ENCODE assay signal across 18 cellular contexts in the genomic region with DNA sequence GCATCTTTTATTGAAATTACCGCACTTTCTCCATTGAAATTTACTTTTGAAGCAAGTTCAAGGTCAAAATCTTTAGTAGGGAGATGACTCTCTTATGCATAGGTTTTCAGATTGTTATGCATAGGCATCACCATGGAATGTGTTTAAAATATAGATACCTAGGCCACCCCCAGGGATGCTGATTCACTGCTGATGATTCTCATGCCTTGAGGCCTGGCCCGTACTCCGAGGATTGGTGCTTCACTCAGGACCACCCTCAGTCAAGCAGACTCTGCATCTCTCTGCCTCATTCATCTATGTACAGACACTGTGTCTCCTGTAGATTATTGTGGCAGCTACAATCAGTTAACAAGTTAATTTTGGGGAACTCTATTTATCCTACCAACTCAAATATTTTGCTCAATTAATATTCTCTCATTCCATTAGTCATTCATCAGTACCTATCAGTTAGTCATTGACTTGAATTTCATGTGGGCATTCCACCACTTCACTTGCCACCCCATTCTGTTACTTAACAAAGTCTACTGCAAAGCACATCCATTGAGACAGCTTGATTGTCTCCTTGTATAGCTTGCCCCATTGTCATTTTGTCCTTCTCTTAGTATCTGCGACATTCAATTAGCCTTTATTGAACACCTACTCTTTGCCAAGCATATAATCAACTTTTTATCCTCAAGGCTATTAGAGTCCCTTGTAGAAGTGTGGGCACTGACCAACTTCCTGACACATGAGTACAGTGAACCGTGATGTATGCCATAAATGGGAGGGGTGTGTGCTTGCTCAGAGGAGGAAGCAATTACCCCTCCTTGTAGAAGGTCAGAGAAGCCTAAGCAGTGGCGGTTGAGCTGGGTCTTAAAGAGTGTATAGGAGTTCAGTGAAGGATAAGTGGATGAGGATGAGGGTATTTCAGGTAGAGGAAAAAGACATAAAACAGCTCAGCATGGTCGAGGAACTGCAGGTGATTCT.
DNase-seq lines count a peak whose midpoint lies in the region; ATAC-seq and TF ChIP-seq lines count a peak whose summit lies in the region.
"Had no signal": no experiment of that assay in that cellular context is flagged by ENCODE, and none has a peak within 500 bp of the region (broad histone marks: within the 10 kb centered on the region; RNA-seq: fewer than 3 reads in every experiment).

No MANE protein-coding gene starts in this region.

- CTCF ChIA-PET in IMR-90 (lab: Yijun Ruan, JAX) = no interaction called here

- H3K9me3 ChIP-seq in IMR-90 (ENCODE audit: control insufficient read depth, insufficient read depth, low read length) (no peaks in the 10 kb centered on the region), transverse colon (no peaks in the 10 kb centered on the region)
- H3K9me3 ChIP-seq: Caco-2 had no signal

- intact Hi-C loops in IMR-90 (cut with micrococcal nuclease) (no loop called here), left colon (cut with DNase I, micrococcal nuclease) (no loop called here), transverse colon (cut with DNase I; ENCODE audit: low total_unique reads) (no loop called here)

- H4K91ac ChIP-seq in IMR-90 (ENCODE audit: insufficient read depth, low read depth, low read length) = peak overlapping the region; percentile 16; the same call in 1 of the 2 replicates

- H2BK120ac ChIP-seq in IMR-90 (ENCODE audit: low read depth, low read length) = peak overlapping the region; percentile 50; the same call in 1 of the 2 replicates

- in situ Hi-C loops in IMR-90 (cut with MboI; ENCODE audit: low sequenced_read_pairs) = no loop called here
- in situ Hi-C loops in brain microvascular endothelial cell (cut with HindIII; ENCODE audit: low pct_ligation_motif_present, low sequenced_read_pairs) = no loop called here
- in situ Hi-C loops in transverse colon (cut with MboI; ENCODE audit: low pct_ligation_motif_present in 1 of 4, low pct_unique_long_range_greater_than_20kb in 1 of 4, low sequenced_read_pairs in 3 of 4) = no loop called here

- no peak for TF ChIP-seq EP300 in transverse colon (IDR thresholded peaks at IDR 0.05; ENCODE audit: low read depth)

- H2AK9ac ChIP-seq in IMR-90 (replicated peaks; ENCODE audit: low read depth, low read length, poor library complexity) = no peak overlapping the region

- dilution Hi-C loops in IMR-90 (cut with HindIII; ENCODE audit: low sequenced_read_pairs, unreplicated experiment) = no loop called here

- H3K14ac ChIP-seq in IMR-90 (replicated peaks; ENCODE audit: low read depth, low read length) = peak overlapping the region; percentile 48; the same call in 1 of the 2 replicates

- H4K8ac ChIP-seq in IMR-90 (ENCODE audit: low read depth in 2 of 2, low read length in 2 of 2) = peak overlapping the region in 1 of 2 experiments; percentile 20; a peak in 1 of 4 replicates

- H3K4ac ChIP-seq in IMR-90 (ENCODE audit: low read depth, low read length) = peak overlapping the region; percentile 61

- no peaks in the 10 kb centered on the region for H4K20me1 ChIP-seq in IMR-90 (ENCODE audit: insufficient read depth, low read length)

- no peak overlapping the region for H3K9ac ChIP-seq in IMR-90 (ENCODE audit: low read depth, low read length)

- DNase-seq in IMR-90 (peak; percentile 68), brain microvascular endothelial cell (peak; percentile 3), left colon (peak; percentile 31 to 60), transverse colon (peak; percentile 36), cortex of kidney (lab: John Stamatoyannopoulos, UW) (no peak), NCI-H526 (lab: John Stamatoyannopoulos, UW) (no peak), Ammon's horn (ENCODE audit: low spot score) (no peak)
- DNase-seq: Caco-2, DMS153, KBM-7, NCI-H1436, NCI-H2029, NCI-H2171 treated with DMSO at 0.1 percent for 48 hours, NCI-H446 treated with DMSO at 0.1 percent for 48 hours, NCI-H748 treated with DMSO at 0.1 percent for 48 hours, PC-9 had no signal

- peak overlapping the region; percentile 4 for H2BK5ac ChIP-seq in IMR-90 (ENCODE audit: low read depth, low read length, poor library complexity, severe bottlenecking)

- no peak overlapping the region for H3K23ac ChIP-seq in IMR-90 (ENCODE audit: low read depth, low read length)

- peak overlapping the region; percentile 65; the same call in 1 of the 2 replicates for H2BK20ac ChIP-seq in IMR-90 (ENCODE audit: low read depth, low read length)

- no peak overlapping the region for H2AFZ ChIP-seq in IMR-90 (replicated peaks; ENCODE audit: low read length, poor library complexity)
- H2AFZ ChIP-seq: PC-9 had no signal

- BruUV-seq in IMR-90 (replicated peaks; lab: Mats Ljungman, UMichigan) = no TSS peak

- 0 out of 2 replicates have a peak, but pooled peaks cover 8% of the 10 kb centered on the region for H3K9me1 ChIP-seq in IMR-90 (ENCODE audit: insufficient read depth, low read length)

- H3K27me3 ChIP-seq in IMR-90 (ENCODE audit: control insufficient read depth, insufficient read depth, low read length) (no peaks in the 10 kb centered on the region), brain microvascular endothelial cell (replicated peaks) (no peaks in the 10 kb centered on the region), transverse colon (no peaks in the 10 kb centered on the region)

- 100% methylated on average over 1 of the region's 7 CpGs; no CpG with 5 or more reads in 1 of the 2 experiments for WGBS in IMR-90 (ENCODE audit: extremely low coverage in 2 of 2, insufficient read length in 1 of 2), 2 experiments
- WGBS in transverse colon (ENCODE audit: low coverage in 1 of 2), 2 donors = 56 to 75% methylated on average over 6 to 7 of the region's 7 CpGs

- H3K27ac ChIP-seq in IMR-90 (ENCODE audit: insufficient read depth, low read length) (no peak overlapping the region), brain microvascular endothelial cell (no peak overlapping the region), transverse colon (no peak overlapping the region)
- H3K27ac ChIP-seq: PC-9, SK-N-MC had no signal

- no peak overlapping the region for H3K56ac ChIP-seq in IMR-90 (ENCODE audit: extremely low read depth, insufficient read depth, low read length)

- no peak overlapping the region for H3K18ac ChIP-seq in IMR-90 (ENCODE audit: low read depth, low read length)

- H2AK5ac ChIP-seq in IMR-90 (ENCODE audit: low read depth, low read length) = peak overlapping the region; percentile 54; the same call in 1 of the 2 replicates

- H3K36me3 ChIP-seq in IMR-90 (ENCODE audit: control insufficient read depth, insufficient read depth, low read length) (no peaks in the 10 kb centered on the region), brain microvascular endothelial cell (replicated peaks) (no peaks in the 10 kb centered on the region), transverse colon (no peaks in the 10 kb centered on the region)

- H3K4me1 ChIP-seq in IMR-90 (ENCODE audit: control insufficient read depth, insufficient read depth, low read length) = peaks cover 2% of the 10 kb centered on the region; the same call in 1 of the 2 replicates
- peaks cover 0 to 13% (median 5%) of the 10 kb centered on the region in 4 donors for H3K4me1 ChIP-seq in transverse colon
- H3K4me1 ChIP-seq: Caco-2 had no signal

- no peak overlapping the region for H3K4me2 ChIP-seq in IMR-90 (ENCODE audit: low read depth, low read length)
- H3K4me2 ChIP-seq: PC-9 had no signal

- TF ChIP-seq POLR2A in IMR-90 (IDR thresholded peaks at IDR 0.05; ENCODE audit: low read depth, low read length) = no peak
- no peak for TF ChIP-seq POLR2A in transverse colon (IDR thresholded peaks at IDR 0.05)

- TF ChIP-seq CTCF in IMR-90 (conservative IDR thresholded peaks at IDR 0.05; ENCODE audit: low read depth, low read length) = no peak
- no peak for TF ChIP-seq CTCF in brain microvascular endothelial cell (IDR thresholded peaks at IDR 0.05; ENCODE audit: low read depth, low read length, missing control alignments)
- no peak for TF ChIP-seq CTCF in transverse colon (IDR thresholded peaks at IDR 0.05)

- no peak overlapping the region for H3K4me3 ChIP-seq in IMR-90 (ENCODE audit: insufficient read depth, low read depth, low read length)
- H3K4me3 ChIP-seq in brain microvascular endothelial cell (ENCODE audit: low read depth, low read length) = no peak overlapping the region
- H3K4me3 ChIP-seq in transverse colon = no peak overlapping the region
- H3K4me3 ChIP-seq: PC-9, SK-N-MC had no signal

- no peaks in the 10 kb centered on the region for H3K79me1 ChIP-seq in IMR-90 (ENCODE audit: low read depth in 1 of 2, low read length in 2 of 2)

- no peak overlapping the region for H4K5ac ChIP-seq in IMR-90 (ENCODE audit: low read depth, low read length)

- ATAC-seq in IMR-90 (ENCODE audit: low read depth) (peak; percentile 84), left colon (peak; percentile 100), HG02981 (IDR thresholded peaks at IDR 0.05; ENCODE audit: unreplicated experiment) (no peak)

- H2BK15ac ChIP-seq in IMR-90 (ENCODE audit: low read depth, low read length) = no peak overlapping the region; the same call in 2 of the 3 replicates

- POLR2A ChIA-PET in IMR-90 (lab: Charles Lee; ENCODE audit: unreplicated experiment) = no interaction called here

- no peak for TF ChIP-seq RAD21 in IMR-90 (IDR thresholded peaks at IDR 0.05; ENCODE audit: low read length)

TF ChIP-seq in IMR-90, 13 proteins besides CTCF, POLR2A, EP300 and RAD21 (continues in another document):
- TF ChIP-seq MAZ (IDR thresholded peaks at IDR 0.05; ENCODE audit: borderline replicate concordance, low read depth, low read length) (no peak), FOS (IDR thresholded peaks at IDR 0.05; ENCODE audit: low read depth, low read length) (no peak), MAFK (IDR thresholded peaks at IDR 0.05; ENCODE audit: low read depth, low read length) (no peak), RFX5 (IDR thresholded peaks at IDR 0.05; ENCODE audit: low read depth, low read length) (no peak), BHLHE40 (IDR thresholded peaks at IDR 0.05; ENCODE audit: low read depth, low read length) (no peak), CEBPB (IDR thresholded peaks at IDR 0.05; ENCODE audit: low read depth, low read length) (no peak), RCOR1 (IDR thresholded peaks at IDR 0.05; ENCODE audit: insufficient replicate concordance, low read length) (no peak), MXI1 (IDR thresholded peaks at IDR 0.05; ENCODE audit: borderline replicate concordance, low read depth, low read length) (no peak)
- TF ChIP-seq, protein P1, sequence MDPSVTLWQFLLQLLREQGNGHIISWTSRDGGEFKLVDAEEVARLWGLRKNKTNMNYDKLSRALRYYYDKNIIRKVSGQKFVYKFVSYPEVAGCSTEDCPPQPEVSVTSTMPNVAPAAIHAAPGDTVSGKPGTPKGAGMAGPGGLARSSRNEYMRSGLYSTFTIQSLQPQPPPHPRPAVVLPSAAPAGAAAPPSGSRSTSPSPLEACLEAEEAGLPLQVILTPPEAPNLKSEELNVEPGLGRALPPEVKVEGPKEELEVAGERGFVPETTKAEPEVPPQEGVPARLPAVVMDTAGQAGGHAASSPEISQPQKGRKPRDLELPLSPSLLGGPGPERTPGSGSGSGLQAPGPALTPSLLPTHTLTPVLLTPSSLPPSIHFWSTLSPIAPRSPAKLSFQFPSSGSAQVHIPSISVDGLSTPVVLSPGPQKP (IDR thresholded peaks at IDR 0.05; ENCODE audit: borderline replicate concordance, low read depth, low read length) = no peak

Comparison
In these comparisons a context has a peak if more than half of its experiments do, and no peak if none do; other contexts are left out.
1. DNase-seq: peak in IMR-90 (single experiment), brain microvascular endothelial cell (single experiment), left colon (2 of 2) and transverse colon (single experiment); none in cortex of kidney (single experiment), NCI-H526 (0 of 2) and Ammon's horn (single experiment).